16 cellular contexts compared by ENCODE assay signal in the genomic region with DNA sequence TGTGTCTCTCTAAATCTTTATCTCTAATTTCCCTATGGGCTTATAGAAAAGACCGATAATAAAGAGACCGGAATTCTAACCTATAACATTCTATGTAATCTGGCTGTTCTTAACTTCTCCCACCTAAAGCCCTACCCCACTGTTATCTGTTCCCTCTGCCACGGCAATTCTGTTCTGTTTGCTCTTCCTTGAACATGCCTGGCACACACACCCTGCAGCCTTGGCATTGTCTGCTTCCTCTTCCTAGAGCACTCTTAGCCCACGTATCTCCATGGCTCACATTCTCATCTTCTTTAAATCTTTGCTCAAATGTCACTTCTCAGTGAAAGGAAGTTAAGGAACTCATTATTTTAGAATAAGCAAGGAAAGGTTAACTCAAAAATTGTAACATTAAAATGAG.
"Had no signal": no experiment of that assay in that cellular context is flagged by ENCODE, and none has a peak within 500 bp of the region (broad histone marks: within the 10 kb centered on the region; RNA-seq: fewer than 3 reads in every experiment).

No MANE protein-coding gene starts in this region.

- DNase-seq: KBM-7, MG63, NCI-H1092 treated with DMSO at 0.1 percent for 48 hours, NCI-H1436, NCI-H187, NCI-H2029, NCI-H2081 treated with DMSO at 0.1 percent for 48 hours, NCI-H2171, NCI-H226, NCI-H446, NCI-H510A, NCI-H524 treated with DMSO at 0.1 percent for 48 hours, NCI-H82, Right ventricle myocardium superior, RPMI8226, SK-N-SH had no signal

- H3K4me3 ChIP-seq: MG63 had no signal

- H3K4me2 ChIP-seq: SK-N-SH had no signal

- H3K9ac ChIP-seq: SK-N-SH had no signal

- H3K9me2 ChIP-seq: SK-N-SH had no signal

- H3K36me3 ChIP-seq: MG63 had no signal

- H3K9me3 ChIP-seq: MG63, SK-N-SH had no signal
